In genomic region chr3:72055436-72055835, GRCh38 we compare ENCODE assay signal across 23 cellular contexts.
"Had no signal": no experiment of that assay in that cellular context is flagged by ENCODE, and none has a peak within 500 bp of the region (broad histone marks: within the 10 kb centered on the region; RNA-seq: fewer than 3 reads in every experiment).

No MANE protein-coding gene starts in this region.

- ATAC-seq: effector memory CD8-positive, alpha-beta T cell; esophagus mucosa; gastrocnemius medialis; heart right ventricle; left cardiac atrium; left lung; left ventricle myocardium superior; lower lobe of right lung; naive thymus-derived CD4-positive, alpha-beta T cell had no signal

- DNase-seq: colonic mucosa; cortex of kidney; effector CD8-positive, alpha-beta T cell; effector memory CD8-positive, alpha-beta T cell; endodermal cell; erythroblast; esophagus squamous epithelium; foreskin fibroblast; foreskin melanocyte; gastrocnemius medialis; glutamatergic neuron; head of caudate nucleus; heart right ventricle; hippocampal formation; left cardiac atrium; left lung; left ventricle myocardium superior; lower lobe of right lung; mesenchymal stem cell; mucosa of descending colon; naive thymus-derived CD4-positive, alpha-beta T cell had no signal

- H3K27ac ChIP-seq: colonic mucosa, epithelial cell of prostate, esophagus squamous epithelium, gastrocnemius medialis, heart right ventricle, left lung, lower lobe of right lung had no signal
